1 cellular context compared by ENCODE assay signal in the genomic region with DNA sequence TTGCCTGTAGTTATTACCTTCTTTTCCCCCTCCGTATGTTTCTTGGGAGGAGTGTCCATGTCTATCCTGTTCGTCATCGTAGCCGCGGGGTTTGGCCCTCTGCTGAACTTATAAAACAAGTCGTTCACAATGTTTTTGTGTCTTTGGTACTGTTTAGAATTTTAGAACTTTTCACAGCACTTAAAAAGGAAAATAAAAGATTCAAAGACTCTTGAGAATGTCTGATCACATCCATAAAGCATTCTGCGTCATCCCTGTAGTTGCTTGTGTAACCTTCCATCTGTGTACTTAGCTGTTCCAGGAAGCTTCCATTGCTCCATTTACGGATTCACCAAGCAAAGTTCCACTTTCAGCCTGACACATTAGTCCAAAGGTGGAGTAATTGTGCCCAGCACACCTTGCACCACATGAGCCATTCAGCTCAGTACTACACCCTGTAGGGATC.
TF ChIP-seq lines count a peak whose summit lies in the region.

No MANE protein-coding gene starts in this region.

TF ChIP-seq in IMR-90, 13 proteins besides CTCF, POLR2A, EP300 and RAD21 (continued from another document):
- TF ChIP-seq, protein P1, sequence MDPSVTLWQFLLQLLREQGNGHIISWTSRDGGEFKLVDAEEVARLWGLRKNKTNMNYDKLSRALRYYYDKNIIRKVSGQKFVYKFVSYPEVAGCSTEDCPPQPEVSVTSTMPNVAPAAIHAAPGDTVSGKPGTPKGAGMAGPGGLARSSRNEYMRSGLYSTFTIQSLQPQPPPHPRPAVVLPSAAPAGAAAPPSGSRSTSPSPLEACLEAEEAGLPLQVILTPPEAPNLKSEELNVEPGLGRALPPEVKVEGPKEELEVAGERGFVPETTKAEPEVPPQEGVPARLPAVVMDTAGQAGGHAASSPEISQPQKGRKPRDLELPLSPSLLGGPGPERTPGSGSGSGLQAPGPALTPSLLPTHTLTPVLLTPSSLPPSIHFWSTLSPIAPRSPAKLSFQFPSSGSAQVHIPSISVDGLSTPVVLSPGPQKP (IDR thresholded peaks at IDR 0.05; ENCODE audit: borderline replicate concordance, low read depth, low read length): no peak
